In genomic region chr10:77080361-77081027, GRCh38 we compare ENCODE assay signal across 25 cellular contexts.
DNase-seq lines count a peak whose midpoint lies in the region; ATAC-seq and TF ChIP-seq lines count a peak whose summit lies in the region.
"Had no signal": no experiment of that assay in that cellular context is flagged by ENCODE, and none has a peak within 500 bp of the region (broad histone marks: within the 10 kb centered on the region; RNA-seq: fewer than 3 reads in every experiment).

No MANE protein-coding gene starts in this region.

- no peaks in the 10 kb centered on the region for H3K9me3 ChIP-seq in BE2C
- H3K9me3 ChIP-seq: HAP-1, SJCRH30 had no signal

- H3K36me3 Mint-ChIP-seq in CD14-positive monocyte (no peaks in the 10 kb centered on the region), osteocyte (ENCODE audit: unreplicated experiment) (peaks cover 27% of the 10 kb centered on the region), T-cell (no peaks in the 10 kb centered on the region)
- H3K36me3 Mint-ChIP-seq: CD4-positive, CD25-positive, alpha-beta regulatory T cell had no signal

- POLR2A ChIA-PET in T-cell (lab: Charles Lee): interaction anchor here in 1 of 2 donors (0.5 kb wide), 1 partner anchor 679 kb away, joined by 3 read pairs; no protein-coding TSS in a partner anchor

- CTCF ChIA-PET in T-cell (lab: Charles Lee): no interaction called here

- H3K4me1 Mint-ChIP-seq in CD14-positive monocyte (peaks cover 32% of the 10 kb centered on the region), osteocyte (ENCODE audit: unreplicated experiment) (no peaks in the 10 kb centered on the region), T-cell (no peaks in the 10 kb centered on the region)
- H3K4me1 Mint-ChIP-seq: CD4-positive, CD25-positive, alpha-beta regulatory T cell had no signal

- no peaks in the 10 kb centered on the region for H3K4me1 ChIP-seq in BE2C
- H3K4me1 ChIP-seq: HAP-1, SJCRH30 had no signal

- H3K9me3 Mint-ChIP-seq in CD14-positive monocyte: peaks cover 0 to 4% (median 0%) of the 10 kb centered on the region in 7 donors
- no peaks in the 10 kb centered on the region for H3K9me3 Mint-ChIP-seq in osteocyte (ENCODE audit: unreplicated experiment)
- H3K9me3 Mint-ChIP-seq in T-cell: no peaks in the 10 kb centered on the region
- H3K9me3 Mint-ChIP-seq: HFFc6 had no signal

- ATAC-seq in sciatic nerve (no peak), GM18519 (IDR thresholded peaks at IDR 0.05; ENCODE audit: low FRiP score, unreplicated experiment) (no peak), T-cell (replicated peaks in 1 of 4) (no peak)
- ATAC-seq: Right ventricle myocardium inferior, SK-N-SH treated with all-trans-retinoic acid at 6 μM for 48 hours had no signal

- no peaks in the 10 kb centered on the region for H3K36me3 ChIP-seq in BE2C
- H3K36me3 ChIP-seq: HAP-1, SJCRH30 had no signal

- peak overlapping the region; percentile 14 for H3K27ac ChIP-seq in caudate nucleus (ENCODE audit: low read depth, low read length)
- H3K27ac ChIP-seq: GM23248, PC-9, SJCRH30 had no signal

- TF ChIP-seq CTCF in CD14-positive monocyte (IDR thresholded peaks at IDR 0.05): no peak
- no peak for TF ChIP-seq CTCF in fibroblast of the aortic adventitia (IDR thresholded peaks at IDR 0.05; ENCODE audit: insufficient read depth, low read length)
- no peak for TF ChIP-seq CTCF in osteocyte (IDR thresholded peaks at IDR 0.05)
- TF ChIP-seq CTCF in BE2C (IDR thresholded peaks at IDR 0.05; ENCODE audit: low read depth, low read length): no peak

- DNase-seq in CD14-positive monocyte (ENCODE audit: low spot score) (no peak), caudate nucleus (lab: John Stamatoyannopoulos, UW) (no peak), fibroblast of the aortic adventitia (ENCODE audit: low read depth) (peak; percentile 51), osteocyte (ENCODE audit: extremely low spot score, unreplicated experiment) (peak; percentile 60), BE2C (no peak), sciatic nerve (ENCODE audit: low spot score) (no peak), T-cell (no peak)
- DNase-seq: 8988T; ACHN; CD4-positive, CD25-positive, alpha-beta regulatory T cell; GM23248; HFFc6; IMR-90; KG1; NCI-H1048; NCI-H1417 treated with DMSO at 0.1 percent for 48 hours; NCI-H1694 treated with DMSO at 0.1 percent for 48 hours; NCI-H2081; NCI-H2227 treated with DMSO at 0.1 percent for 48 hours; PC-9; SJCRH30 had no signal

- no peaks in the 10 kb centered on the region for H3K27me3 ChIP-seq in BE2C

- intact Hi-C loops in CD14-positive monocyte (cut with micrococcal nuclease): no loop called here
- intact Hi-C loops in sciatic nerve (cut with DNase I): no loop called here

- H3K4me3 Mint-ChIP-seq in CD14-positive monocyte: no peak overlapping the region
- no peak overlapping the region for H3K4me3 Mint-ChIP-seq in osteocyte (ENCODE audit: unreplicated experiment)
- no peak overlapping the region for H3K4me3 Mint-ChIP-seq in T-cell
- H3K4me3 Mint-ChIP-seq: CD4-positive, CD25-positive, alpha-beta regulatory T cell; HFFc6 had no signal

- H3K4me3 ChIP-seq in fibroblast of the aortic adventitia (ENCODE audit: low read depth, low read length) (no peak overlapping the region), BE2C (ENCODE audit: low read depth, low read length) (no peak overlapping the region)
- H3K4me3 ChIP-seq: GM23248, HAP-1, PC-9, SJCRH30 had no signal

- H3K27ac Mint-ChIP-seq in CD14-positive monocyte: peak overlapping the region in 5 of 7 donors; percentile 26 to 93 (median 58)
- no peak overlapping the region for H3K27ac Mint-ChIP-seq in osteocyte (ENCODE audit: unreplicated experiment)
- no peak overlapping the region for H3K27ac Mint-ChIP-seq in T-cell
- H3K27ac Mint-ChIP-seq: CD4-positive, CD25-positive, alpha-beta regulatory T cell; HFFc6 had no signal

- no peaks in the 10 kb centered on the region for H3K27me3 Mint-ChIP-seq in CD14-positive monocyte (ENCODE audit: low read depth in 3 of 3)
- H3K27me3 Mint-ChIP-seq in osteocyte (ENCODE audit: unreplicated experiment): no peaks in the 10 kb centered on the region
- no peaks in the 10 kb centered on the region for H3K27me3 Mint-ChIP-seq in T-cell
- H3K27me3 Mint-ChIP-seq: CD4-positive, CD25-positive, alpha-beta regulatory T cell had no signal

Comparison
In these comparisons a context has a peak if more than half of its experiments do, and no peak if none do; other contexts are left out.
1. DNase-seq: peak in fibroblast of the aortic adventitia (single experiment) and osteocyte (single experiment); none in CD14-positive monocyte (single experiment), caudate nucleus (0 of 61), BE2C (single experiment), sciatic nerve (single experiment) and T-cell (0 of 34).
2. H3K27ac Mint-ChIP-seq: peak in CD14-positive monocyte (5 of 7); none in osteocyte (single experiment) and T-cell (0 of 2).